ENCODE assay signal across 8 cellular contexts in the genomic region with DNA sequence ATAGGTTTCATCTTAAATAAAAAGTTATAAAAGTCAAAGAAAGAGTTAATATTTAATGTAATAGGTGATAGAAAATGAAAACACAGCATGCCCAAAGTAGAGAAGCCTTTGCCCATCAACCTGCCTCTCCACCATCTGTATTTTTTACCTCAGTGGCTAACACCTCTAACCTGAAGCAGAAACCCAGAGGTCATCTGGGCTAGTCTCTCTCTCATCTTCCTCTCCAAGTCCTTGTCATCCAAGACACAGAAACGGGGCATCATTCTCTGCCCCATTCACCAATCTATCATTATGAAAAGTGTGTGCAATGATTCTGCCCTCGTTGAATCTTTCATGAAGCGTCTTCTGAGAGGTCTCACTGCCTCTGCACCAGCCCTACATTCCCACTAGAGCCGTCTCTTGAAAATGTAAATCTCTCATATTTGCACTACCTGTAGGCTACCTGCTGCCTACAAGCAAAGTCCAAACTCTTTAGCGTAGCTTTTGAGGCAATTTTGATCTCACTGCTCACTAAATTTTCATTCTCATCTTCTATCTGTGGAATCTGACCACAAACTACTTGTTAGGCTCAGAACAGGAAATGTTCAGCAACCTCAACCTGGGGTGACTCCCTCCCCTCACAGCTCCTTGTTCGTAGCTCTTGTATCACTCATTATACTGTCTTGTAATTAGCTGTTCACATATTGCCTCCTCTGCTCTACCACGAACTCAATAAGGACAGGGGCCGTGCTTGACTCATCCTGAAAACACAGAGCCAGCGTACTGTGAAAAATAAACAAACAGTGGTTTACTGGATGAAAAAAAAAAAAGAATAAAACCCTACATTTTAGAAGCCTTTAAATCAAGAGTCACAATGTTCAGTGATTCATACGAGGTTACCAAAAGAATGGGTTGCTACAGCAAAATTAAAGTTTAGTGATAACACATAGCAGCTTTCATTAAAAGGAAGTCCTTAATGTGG.
A peak's percentile ranks its signal among the peaks of the same experiment; 100 is the strongest.
DNase-seq lines count a peak whose midpoint lies in the region; ATAC-seq and TF ChIP-seq lines count a peak whose summit lies in the region.

No MANE protein-coding gene starts in this region.

- DNase-seq in EH (ENCODE audit: low read depth) (peak; percentile 79), OCI-M1 (lab: John Stamatoyannopoulos, UW) (peak; percentile 41), astrocyte of the hippocampus (ENCODE audit: low read depth, low spot score) (peak; percentile 57), hepatocyte (ENCODE audit: low spot score) (no peak), NCI-H2081 treated with DMSO at 0.1 percent for 48 hours (lab: John Stamatoyannopoulos, UW) (no peak), D341Med (ENCODE audit: low spot score) (no peak)
- DNase-seq in stimulated activated naive CD4-positive, alpha-beta T cell (lab: John Stamatoyannopoulos, UW), result peak in 5 of 6 experiments; percentile 13 to 74 (median 70)

- no peaks in the 10 kb centered on the region for H3K27me3 ChIP-seq in hepatocyte

- no peak overlapping the region for H3K4me2 ChIP-seq in hepatocyte

- no peaks in the 10 kb centered on the region for H3K4me1 ChIP-seq in hepatocyte (ENCODE audit: insufficient read depth)

- no peak overlapping the region for H2AFZ ChIP-seq in hepatocyte

- no peaks in the 10 kb centered on the region for H4K20me1 ChIP-seq in hepatocyte (ENCODE audit: insufficient read depth, poor library complexity, severe bottlenecking)

- H3K9me2 ChIP-seq in hepatocyte (replicated peaks; ENCODE audit: insufficient read depth), result no peaks in the 10 kb centered on the region

- no peaks in the 10 kb centered on the region for H3K79me2 ChIP-seq in hepatocyte

- no peak for TF ChIP-seq CTCF in hepatocyte (IDR thresholded peaks at IDR 0.05; ENCODE audit: poor library complexity)

- no peaks in the 10 kb centered on the region for H3K36me3 ChIP-seq in hepatocyte (replicated peaks; ENCODE audit: insufficient read depth, low read depth)

- H3K4me3 ChIP-seq in hepatocyte, result no peak overlapping the region

- H3K9me3 ChIP-seq in hepatocyte (ENCODE audit: low read depth), result no peaks in the 10 kb centered on the region

- 75% methylated on average over 10 of the region's 10 CpGs for WGBS in hepatocyte (ENCODE audit: low lambda C conversion rate, missing lambda C conversion rate)

- ATAC-seq in GM21825 (IDR thresholded peaks at IDR 0.05; ENCODE audit: unreplicated experiment), result peak; percentile 74

- no peak overlapping the region for H3K27ac ChIP-seq in hepatocyte

Comparison
In these comparisons a context has a peak if more than half of its experiments do, and no peak if none do; other contexts are left out.
1. DNase-seq: peak in EH (single experiment), OCI-M1 (single experiment), astrocyte of the hippocampus (single experiment) and stimulated activated naive CD4-positive, alpha-beta T cell (5 of 6); none in hepatocyte (single experiment), NCI-H2081 treated with DMSO at 0.1 percent for 48 hours (single experiment) and D341Med (single experiment).